Comparison of ENCODE assay signal across 8 cellular contexts in the genomic region with DNA sequence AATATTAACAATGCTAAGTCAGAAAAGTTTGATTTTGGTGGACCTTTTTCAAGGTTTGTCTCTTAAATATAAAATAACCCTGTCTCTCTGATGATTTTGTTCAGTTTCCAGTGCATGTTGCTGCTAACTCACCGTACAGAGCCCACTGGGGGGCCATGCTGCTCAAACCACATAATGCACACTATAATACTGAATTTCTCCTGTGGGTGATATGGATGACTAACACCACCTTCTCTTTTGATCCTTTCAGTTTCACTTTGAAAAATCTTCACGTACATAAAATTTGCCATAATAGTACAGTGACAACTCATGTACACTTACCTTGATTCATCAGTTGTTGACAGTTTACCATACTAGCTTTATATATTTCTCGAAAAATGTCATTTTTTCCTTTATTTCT.
DNase-seq lines count a peak whose midpoint lies in the region; ATAC-seq, FAIRE-seq and TF ChIP-seq lines count a peak whose summit lies in the region.

No MANE protein-coding gene starts in this region.

- POLR2A ChIA-PET in activated naive CD8-positive, alpha-beta T cell treated with anti-CD3 and anti-CD28 coated beads, Interleukin-2, amount 10 ng/mL, durations not matched to agents 7 days and 5 days (lab: Charles Lee): interaction anchor here (0.7 kb wide), 1 partner anchor 508 kb away, joined by 3 read pairs; no protein-coding TSS in a partner anchor

- H3K4me1 Mint-ChIP-seq in activated naive CD8-positive, alpha-beta T cell treated with anti-CD3 and anti-CD28 coated beads, Interleukin-2, amount 10 ng/mL, durations not matched to agents 7 days and 5 days: peaks cover 11% of the 10 kb centered on the region

- FAIRE-seq in GM12892 (lab: Jason Lieb, UNC): no peak

- peak overlapping the region; percentile 76 for H3K4me3 Mint-ChIP-seq in activated naive CD8-positive, alpha-beta T cell treated with anti-CD3 and anti-CD28 coated beads, Interleukin-2, amount 10 ng/mL, durations not matched to agents 7 days and 5 days

- H3K36me3 Mint-ChIP-seq in activated naive CD8-positive, alpha-beta T cell treated with anti-CD3 and anti-CD28 coated beads, Interleukin-2, amount 10 ng/mL, durations not matched to agents 7 days and 5 days: peaks cover 2% of the 10 kb centered on the region

- peak overlapping the region; percentile 81 for H3K27ac Mint-ChIP-seq in activated naive CD8-positive, alpha-beta T cell treated with anti-CD3 and anti-CD28 coated beads, Interleukin-2, amount 10 ng/mL, durations not matched to agents 7 days and 5 days

- DNase-seq in stimulated activated naive CD4-positive, alpha-beta T cell treated with Interleukin-2 at 50 U/mL for 16 hours (lab: John Stamatoyannopoulos, UW): peak; percentile 4
- no peak for DNase-seq in stimulated activated naive CD4-positive, alpha-beta T cell (lab: John Stamatoyannopoulos, UW)
- DNase-seq in activated naive CD8-positive, alpha-beta T cell treated with anti-CD3 and anti-CD28 coated beads, Interleukin-2, amount 10 ng/mL, durations not matched to agents 7 days and 5 days: peak; percentile 25
- DNase-seq in GM12892 (ENCODE audit: insufficient read length) (no peak), HT-29 (ENCODE audit: low spot score) (no peak), cerebellum (ENCODE audit: low spot score) (no peak), kidney tubule cell (ENCODE audit: low spot score) (no peak)

- H3K27me3 Mint-ChIP-seq in activated naive CD8-positive, alpha-beta T cell treated with anti-CD3 and anti-CD28 coated beads, Interleukin-2, amount 10 ng/mL, durations not matched to agents 7 days and 5 days: peaks cover 12% of the 10 kb centered on the region

- TF ChIP-seq POLR2A in GM12892 (IDR thresholded peaks at IDR 0.05; ENCODE audit: low read depth, low read length): no peak

- no peaks in the 10 kb centered on the region for H3K9me3 Mint-ChIP-seq in activated naive CD8-positive, alpha-beta T cell treated with anti-CD3 and anti-CD28 coated beads, Interleukin-2, amount 10 ng/mL, durations not matched to agents 7 days and 5 days

- ATAC-seq in HG03571 (IDR thresholded peaks at IDR 0.05; ENCODE audit: unreplicated experiment): peak; percentile 48
- ATAC-seq in activated naive CD8-positive, alpha-beta T cell treated with anti-CD3 and anti-CD28 coated beads, Interleukin-2, amount 10 ng/mL, durations not matched to agents 7 days and 5 days (ENCODE audit: low read depth): peak; percentile 97

Comparison
In these comparisons a context has a peak if more than half of its experiments do, and no peak if none do; other contexts are left out.
1. DNase-seq: peak in stimulated activated naive CD4-positive, alpha-beta T cell treated with Interleukin-2 at 50 U/mL for 16 hours (single experiment) and activated naive CD8-positive, alpha-beta T cell treated with anti-CD3 and anti-CD28 coated beads, Interleukin-2, amount 10 ng/mL, durations not matched to agents 7 days and 5 days (single experiment); none in stimulated activated naive CD4-positive, alpha-beta T cell (0 of 6), GM12892 (single experiment), HT-29 (single experiment), cerebellum (single experiment) and kidney tubule cell (single experiment).